ENCODE assay signal across 8 cellular contexts in genomic region chr2:85611705-85612587, GRCh38. TPM values are rescaled to one million over a fixed set of nuclear protein-coding genes. Genes with fewer than 3 reads are reported as not detected.
DNase-seq lines count a peak whose midpoint lies in the region; ATAC-seq, FAIRE-seq and TF ChIP-seq lines count a peak whose summit lies in the region.

A gene with protein sequence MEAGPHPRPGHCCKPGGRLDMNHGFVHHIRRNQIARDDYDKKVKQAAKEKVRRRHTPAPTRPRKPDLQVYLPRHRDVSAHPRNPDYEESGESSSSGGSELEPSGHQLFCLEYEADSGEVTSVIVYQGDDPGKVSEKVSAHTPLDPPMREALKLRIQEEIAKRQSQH (minus strand): TSS chr2:85612066. CDS start chr2:85611984, 82 bp downstream.

- H3K4me3 ChIP-seq in neuron (ENCODE audit: low read length) (peak within 1 kb of the TSS; percentile 82), subcutaneous abdominal adipose tissue (ENCODE audit: low read depth in 1 of 5, low read length in 5 of 5) (peak within 1 kb of the TSS; percentile 82 to 92 (median 88))

- H3K36me3 ChIP-seq in neuron (ENCODE audit: insufficient read depth, low read length) (peaks cover 29% of the 10 kb centered on the region), subcutaneous abdominal adipose tissue (ENCODE audit: control insufficient read depth in 5 of 5, insufficient read depth in 5 of 5, low read length in 5 of 5) (peaks cover 0 to 23% (median 20%) of the 10 kb centered on the region in 5 donors)

- H2AFZ ChIP-seq in neuron (ENCODE audit: low read depth, low read length): peak within 1 kb of the TSS; percentile 52

- H3K27me3 ChIP-seq in foreskin keratinocyte (no peaks in the 10 kb centered on the region), neuron (ENCODE audit: insufficient read depth, low read length) (no peaks in the 10 kb centered on the region), subcutaneous abdominal adipose tissue (ENCODE audit: control insufficient read depth in 5 of 5, insufficient read depth in 4 of 5, low read length in 5 of 5) (no peaks in the 10 kb centered on the region)

- in situ Hi-C loops in SK-MEL-5 (cut with HindIII; ENCODE audit: low pct_unique_long_range_greater_than_20kb, low sequenced_read_pairs): no loop called here

- peak; percentile 84 for FAIRE-seq in G401.6 (lab: Jason Lieb, UNC)

- DNase-seq in H4 (ENCODE audit: low spot score): peak; percentile 73
- DNase-seq in LoVo (ENCODE audit: low spot score): peak; percentile 90
- DNase-seq in SK-MEL-5 (ENCODE audit: low read depth, low spot score): peak; percentile 91
- DNase-seq in activated gamma-delta T cell treated with anti-CD3 and anti-CD28 coated beads, Interleukin-2, amount 50 U/mL, for 16 hours (ENCODE audit: low read depth): peak; percentile 79
- peak; percentile 66 to 80 for DNase-seq in foreskin keratinocyte

- H3K9me3 ChIP-seq in neuron (ENCODE audit: low read length) (no peaks in the 10 kb centered on the region), subcutaneous abdominal adipose tissue (ENCODE audit: control insufficient read depth in 5 of 5, low read length in 5 of 5) (no peaks in the 10 kb centered on the region)

- ATAC-seq in foreskin keratinocyte: peak; percentile 75

- no peak for TF ChIP-seq CTCF in foreskin keratinocyte (conservative IDR thresholded peaks at IDR 0.05)

- peaks cover under 1% of the 10 kb centered on the region for H3K4me1 ChIP-seq in foreskin keratinocyte
- H3K4me1 ChIP-seq in neuron (ENCODE audit: insufficient read depth, low read length): peaks cover 13% of the 10 kb centered on the region
- peaks cover 0 to 43% (median 32%) of the 10 kb centered on the region in 5 donors for H3K4me1 ChIP-seq in subcutaneous abdominal adipose tissue (ENCODE audit: control insufficient read depth in 5 of 5, insufficient read depth in 5 of 5, low read length in 5 of 5)

- H3K9ac ChIP-seq in subcutaneous abdominal adipose tissue (ENCODE audit: low read length in 5 of 5): peak within 1 kb of the TSS; percentile 77 to 94 (median 88)

- H3K27ac ChIP-seq in foreskin keratinocyte (peak within 1 kb of the TSS; percentile 58), subcutaneous abdominal adipose tissue (ENCODE audit: low read depth, low read length) (peak within 1 kb of the TSS; percentile 67)

RNA-seq across cellular contexts. Expression of the gene that starts here (rescaled TPM):
- total RNA-seq in H4 (2014; rRNA removed; shearing (Covaris generic)): 18.8 and 20.1 TPM in 2 replicates
- total RNA-seq in SK-MEL-5 (2014; rRNA removed; shearing (Covaris generic)): 27.3 and 29.9 TPM in 2 replicates
- 20.1 and 22.6 TPM in 2 replicates for polyA plus RNA-seq in SK-MEL-5 (2015; cell fraction: cytosol; rRNA removed)
- 55.7 and 57.9 TPM in 2 replicates for polyA plus RNA-seq in SK-MEL-5 (2015; cell fraction: nucleus; rRNA removed)
- total RNA-seq in foreskin keratinocyte: 12.8 and 13.5 TPM in 2 replicates
- 14.8 and 16.2 TPM in 2 replicates for polyA plus RNA-seq in foreskin keratinocyte

Comparison
In these comparisons a context has a peak if more than half of its experiments do, and no peak if none do; other contexts are left out.
1. Peak in every context shown above with its lines: DNase-seq, ATAC-seq, H3K4me3 ChIP-seq and H3K27ac ChIP-seq.